ENCODE assay signal across 1 cellular context in genomic region chr1:153984125-153984899, GRCh38.
TF ChIP-seq lines count a peak whose summit lies in the region.

No MANE protein-coding gene starts in this region.

TF ChIP-seq in HepG2, 621 proteins besides CTCF, POLR2A, EP300 and RAD21:
- TF ChIP-seq NFE2 (CRISPR knock-in tag; IDR thresholded peaks at IDR 0.05): no peak
- no peak for TF ChIP-seq PRPF4 (IDR thresholded peaks at IDR 0.05; ENCODE audit: low read depth, low read length, poor library complexity, severe bottlenecking)
- no peak for TF ChIP-seq CENPT (CRISPR knock-in tag; IDR thresholded peaks at IDR 0.05; ENCODE audit: low read depth)
- no peak for TF ChIP-seq ZNF878 (CRISPR knock-in tag; IDR thresholded peaks at IDR 0.05)
